8 cellular contexts compared by ENCODE assay signal in the genomic region with DNA sequence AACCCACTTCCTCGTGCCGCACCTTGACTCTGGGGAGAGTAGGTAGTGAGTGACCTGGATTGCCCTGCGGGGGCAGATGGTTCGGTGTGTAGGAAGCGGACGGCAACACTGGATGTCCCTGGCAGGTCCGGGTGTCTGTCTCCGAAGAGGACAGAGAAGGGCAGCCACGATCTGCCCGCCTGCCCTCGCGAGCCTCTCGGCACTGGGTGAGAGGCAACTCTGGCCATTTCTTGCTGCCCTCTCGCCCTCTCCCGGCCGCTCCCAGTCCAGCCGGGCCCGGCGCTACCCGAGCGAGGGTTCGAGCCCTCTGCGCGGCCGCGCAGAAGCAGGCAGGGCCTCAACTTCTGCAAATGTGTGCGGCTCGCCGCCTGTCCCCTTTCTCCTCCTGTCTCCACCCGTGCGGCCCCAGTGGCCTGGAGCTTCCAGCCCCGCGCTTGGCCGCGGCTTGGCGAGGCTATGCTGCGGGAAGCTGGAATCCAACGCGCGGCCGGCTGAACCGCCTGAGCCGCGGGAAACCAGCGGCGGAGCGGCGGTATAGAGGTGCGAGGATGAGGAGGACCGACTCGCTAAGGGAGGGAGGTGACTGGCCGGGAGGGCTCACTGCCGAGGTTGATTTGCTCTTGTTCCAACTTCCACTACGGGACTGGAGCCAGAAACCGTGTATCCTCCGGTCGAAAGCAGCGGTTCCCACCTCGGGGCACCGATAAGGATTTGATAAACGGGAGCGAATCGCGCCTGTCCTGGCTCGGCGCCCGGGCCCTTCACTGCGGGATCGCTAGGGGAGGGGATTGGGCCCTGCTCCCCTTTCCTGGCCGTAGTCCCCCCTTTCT. TPM values are rescaled to one million over a fixed set of nuclear protein-coding genes. Genes with fewer than 3 reads are reported as not detected.
DNase-seq lines count a peak whose midpoint lies in the region; ATAC-seq and TF ChIP-seq lines count a peak whose summit lies in the region.

No MANE protein-coding gene starts in this region.

- no peaks in the 10 kb centered on the region; the same call in 2 of the 3 replicates for H3K9me3 Mint-ChIP-seq in GM23338
- H3K9me3 Mint-ChIP-seq in T-helper 2 cell treated with Interferon-gamma antibody and Interleukin-4, amounts not matched to agents 5 μg/mL and 100 μg/mL, for 36 hours = no peaks in the 10 kb centered on the region
- H3K9me3 Mint-ChIP-seq in stimulated activated effector memory CD8-positive, alpha-beta T cell treated with anti-CD3 and anti-CD28 coated beads, Interleukin-12 subunit alpha, Interleukin-12 subunit beta, amount 100 ng/mL, for 72 hours = no peaks in the 10 kb centered on the region

- peak overlapping the region; percentile 98 for H2AFZ ChIP-seq in GM23338

- H3F3A ChIP-seq in GM23338 (replicated peaks; ENCODE audit: low read depth) = peaks cover 8% of the 10 kb centered on the region; the same call in 1 of the 2 replicates

- H3K4me1 ChIP-seq in GM23338 (ENCODE audit: insufficient read depth) = peaks cover 30% of the 10 kb centered on the region

- peak overlapping the region; percentile 84 for H3K4me3 Mint-ChIP-seq in GM23338
- H3K4me3 Mint-ChIP-seq in T-helper 2 cell treated with Interferon-gamma antibody and Interleukin-4, amounts not matched to agents 5 μg/mL and 100 μg/mL, for 36 hours = peak overlapping the region; percentile 92
- peak overlapping the region; percentile 93 for H3K4me3 Mint-ChIP-seq in stimulated activated effector memory CD8-positive, alpha-beta T cell treated with anti-CD3 and anti-CD28 coated beads, Interleukin-12 subunit alpha, Interleukin-12 subunit beta, amount 100 ng/mL, for 72 hours

- no peaks in the 10 kb centered on the region for H3K9me2 ChIP-seq in GM23338 (ENCODE audit: insufficient read depth)

- intact Hi-C loops in left colon (cut with DNase I, micrococcal nuclease) = no loop called here

- peaks cover 90% of the 10 kb centered on the region for H3K27me3 ChIP-seq in GM23338 (ENCODE audit: insufficient read depth)

- H3K36me3 Mint-ChIP-seq in GM23338 (ENCODE audit: low read depth) = no peaks in the 10 kb centered on the region
- peaks cover 5% of the 10 kb centered on the region for H3K36me3 Mint-ChIP-seq in T-helper 2 cell treated with Interferon-gamma antibody and Interleukin-4, amounts not matched to agents 5 μg/mL and 100 μg/mL, for 36 hours (ENCODE audit: low read depth)
- H3K36me3 Mint-ChIP-seq in stimulated activated effector memory CD8-positive, alpha-beta T cell treated with anti-CD3 and anti-CD28 coated beads, Interleukin-12 subunit alpha, Interleukin-12 subunit beta, amount 100 ng/mL, for 72 hours = peaks cover 57% of the 10 kb centered on the region

- H3K27me3 Mint-ChIP-seq in GM23338 (ENCODE audit: insufficient read depth, low read depth, poor library complexity) = peaks cover 83% of the 10 kb centered on the region
- H3K27me3 Mint-ChIP-seq in T-helper 2 cell treated with Interferon-gamma antibody and Interleukin-4, amounts not matched to agents 5 μg/mL and 100 μg/mL, for 36 hours (ENCODE audit: low read depth) = peaks cover 78% of the 10 kb centered on the region

- no peak overlapping the region for H3K27ac ChIP-seq in GM23338 (ENCODE audit: low read depth)

- H3K36me3 ChIP-seq in GM23338 (ENCODE audit: insufficient read depth) = no peaks in the 10 kb centered on the region

- H3K4me1 Mint-ChIP-seq in GM23338 = peaks cover 33% of the 10 kb centered on the region
- H3K4me1 Mint-ChIP-seq in T-helper 2 cell treated with Interferon-gamma antibody and Interleukin-4, amounts not matched to agents 5 μg/mL and 100 μg/mL, for 36 hours (ENCODE audit: low read depth) = peaks cover 39% of the 10 kb centered on the region
- peaks cover 48% of the 10 kb centered on the region for H3K4me1 Mint-ChIP-seq in stimulated activated effector memory CD8-positive, alpha-beta T cell treated with anti-CD3 and anti-CD28 coated beads, Interleukin-12 subunit alpha, Interleukin-12 subunit beta, amount 100 ng/mL, for 72 hours

- no peak overlapping the region for H3K27ac Mint-ChIP-seq in GM23338
- H3K27ac Mint-ChIP-seq in T-helper 2 cell treated with Interferon-gamma antibody and Interleukin-4, amounts not matched to agents 5 μg/mL and 100 μg/mL, for 36 hours = peak overlapping the region; percentile 52
- peak overlapping the region; percentile 88 for H3K27ac Mint-ChIP-seq in stimulated activated effector memory CD8-positive, alpha-beta T cell treated with anti-CD3 and anti-CD28 coated beads, Interleukin-12 subunit alpha, Interleukin-12 subunit beta, amount 100 ng/mL, for 72 hours

- peak; percentile 66 for DNase-seq in AG08395 (ENCODE audit: low spot score)
- DNase-seq in GM23338 (ENCODE audit: low spot score) = peak; percentile 59
- DNase-seq in T-helper 2 cell treated with Interferon-gamma antibody and Interleukin-4, amounts not matched to agents 5 μg/mL and 100 μg/mL, for 36 hours (ENCODE audit: low spot score) = peak; percentile 20
- DNase-seq in choroid plexus epithelial cell (ENCODE audit: low read depth) = peak; percentile 58
- DNase-seq in left colon = peak; percentile 53 to 63
- peak in 1 of 2 donors; percentile 68 for DNase-seq in stimulated activated effector memory CD8-positive, alpha-beta T cell treated with anti-CD3 and anti-CD28 coated beads, Interleukin-12 subunit alpha, Interleukin-12 subunit beta, amount 100 ng/mL, for 72 hours (ENCODE audit: low spot score in 2 of 2)
- DNase-seq in NCI-H187 treated with DMSO at 0.1 percent for 48 hours (lab: John Stamatoyannopoulos, UW) = no peak
- no peak for DNase-seq in A172 (ENCODE audit: low spot score)

- TF ChIP-seq CTCF in GM23338 (conservative IDR thresholded peaks at IDR 0.05; ENCODE audit: low read depth in 2 of 2) = peak in 1 of 2 experiments; percentile 34; a peak in 1 of 4 replicates
- TF ChIP-seq CTCF in choroid plexus epithelial cell (conservative IDR thresholded peaks at IDR 0.05; ENCODE audit: low read depth, low read length) = peak; percentile 39

- peak; percentile 13 for ATAC-seq in GM23338
- ATAC-seq in left colon = peak; percentile 40
- peak; percentile 2 for ATAC-seq in stimulated activated effector memory CD8-positive, alpha-beta T cell treated with anti-CD3 and anti-CD28 coated beads, Interleukin-12 subunit alpha, Interleukin-12 subunit beta, amount 100 ng/mL, for 72 hours

- peak overlapping the region; percentile 95 for H3K4me2 ChIP-seq in GM23338

- H3K79me2 ChIP-seq in GM23338 (replicated peaks; ENCODE audit: insufficient read depth) = no peaks in the 10 kb centered on the region

- peaks cover 16% of the 10 kb centered on the region for H4K20me1 ChIP-seq in GM23338 (replicated peaks; ENCODE audit: insufficient read depth)

- peak overlapping the region; percentile 78 for H3K4me3 ChIP-seq in GM23338
- H3K4me3 ChIP-seq in choroid plexus epithelial cell (ENCODE audit: low read depth, low read length) = peak overlapping the region; percentile 85

TF ChIP-seq in GM23338, 12 proteins besides CTCF, POLR2A, EP300 and RAD21 (continues in another document):
- TF ChIP-seq NANOG (IDR thresholded peaks at IDR 0.05; ENCODE audit: borderline replicate concordance) = no peak

RNA-seq across cellular contexts. Expression of a gene that starts 1.5 kb away (rescaled TPM):
- total RNA-seq in GM23338 (2014; rRNA removed; shearing (Covaris generic)) = 5.4 and 5.7 TPM in 2 replicates
- 0.52 and 0.68 TPM in 2 replicates for polyA plus RNA-seq in GM23338 (2016; fragmentation: Nextera tagmentation; extraction: Ambion mirVana)
- total RNA-seq in left colon = 100 to 1,000 TPM; 155 to 226 TPM
- total RNA-seq in A172 (2014; rRNA removed; shearing (Covaris generic)) = 8.0 and 14.0 TPM in 2 replicates

Comparison
In these comparisons a context has a peak if more than half of its experiments do, and no peak if none do; other contexts are left out.
1. DNase-seq: peak in AG08395 (single experiment), GM23338 (single experiment), T-helper 2 cell treated with Interferon-gamma antibody and Interleukin-4, amounts not matched to agents 5 μg/mL and 100 μg/mL, for 36 hours (single experiment), choroid plexus epithelial cell (single experiment) and left colon (2 of 2); none in NCI-H187 treated with DMSO at 0.1 percent for 48 hours (single experiment) and A172 (single experiment).
2. RNA of a gene that starts 1.5 kb away (total RNA-seq): 155 to 226 TPM in left colon; 8.0 to 14.0 TPM in A172 and 5.4 to 5.7 TPM in GM23338; every median in the first group is over 10 times any median in the second.
3. Peak in every context shown above with its lines, with median percentiles within 50 percentile points of each other: ATAC-seq and H3K4me3 Mint-ChIP-seq.